In the genomic region with DNA sequence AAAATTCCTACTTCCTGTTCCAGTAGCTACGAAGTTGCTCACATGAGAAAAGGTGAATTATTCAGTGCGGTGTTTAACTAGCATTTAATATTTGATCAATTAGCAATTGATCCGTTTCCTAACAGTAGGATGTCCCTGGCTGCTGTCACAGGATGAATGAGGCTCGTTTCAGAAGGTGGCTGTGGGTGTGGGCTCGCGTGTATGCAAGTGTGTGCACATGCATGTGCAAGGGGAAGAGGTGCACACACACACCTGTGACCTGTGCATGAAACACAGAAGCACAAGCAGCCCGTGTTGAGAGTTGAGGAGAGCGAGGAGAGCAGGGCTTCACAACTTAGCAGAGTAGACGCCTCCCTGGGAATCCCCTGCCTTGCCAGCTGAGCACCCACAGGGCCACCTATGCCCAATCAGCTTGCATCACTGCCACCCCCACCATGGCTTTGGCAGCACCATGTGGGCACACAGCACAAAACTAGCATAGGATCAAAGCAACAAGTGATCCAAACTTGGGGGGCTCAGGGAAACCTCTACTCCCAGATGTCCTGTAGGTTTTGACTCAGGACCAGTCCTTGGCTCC, we compare ENCODE assay signal across 19 cellular contexts.
DNase-seq lines count a peak whose midpoint lies in the region; ATAC-seq, FAIRE-seq and TF ChIP-seq lines count a peak whose summit lies in the region.
"Had no signal": no experiment of that assay in that cellular context is flagged by ENCODE, and none has a peak within 500 bp of the region (broad histone marks: within the 10 kb centered on the region; RNA-seq: fewer than 3 reads in every experiment).

No MANE protein-coding gene starts in this region.

- no peak overlapping the region for H4K8ac ChIP-seq in mesendoderm (ENCODE audit: low read depth, low read length)

- POLR2A ChIA-PET in naive thymus-derived CD8-positive, alpha-beta T cell (lab: Charles Lee) = interaction anchor here (0.5 kb wide), 1 partner anchor 71 kb away, joined by 5 read pairs; no protein-coding TSS in a partner anchor

- H2BK5ac ChIP-seq in mesendoderm (ENCODE audit: low read length) = no peak overlapping the region

- intact Hi-C loops in adrenal gland (cut with DNase I) = loop anchor here (10.0 kb wide), 2 partner anchors 436 to 746 kb away; no protein-coding TSS in a partner anchor

- peak; percentile 71 for DNase-seq in activated effector memory CD4-positive, alpha-beta T cell treated with anti-CD3 and anti-CD28 coated beads, Interleukin-2, amount 50 U/mL, for 16 hours
- DNase-seq in activated effector memory CD4-positive, alpha-beta T cell treated with Interleukin-2 at 50 U/mL for 16 hours = no peak
- DNase-seq in activated T-cell treated with anti-CD3 and anti-CD28 coated beads for 4 hours (peak; percentile 4), urothelium cell line (ENCODE audit: low spot score) (no peak), mesendoderm (no peak), COR-L47 (lab: John Stamatoyannopoulos, UW) (no peak), adrenal gland (no peak)
- DNase-seq in naive thymus-derived CD8-positive, alpha-beta T cell = peak in 1 of 10 donors; percentile 8
- DNase-seq: ACHN; CD4-positive, CD25-positive, alpha-beta regulatory T cell; immature natural killer cell; NCI-H1436 treated with DMSO at 0.1 percent for 48 hours; NCI-H82; pancreas; sigmoid colon; T-helper 9 cell had no signal

- H2AK5ac ChIP-seq in mesendoderm (ENCODE audit: low read length) = no peak overlapping the region

- no peak overlapping the region for H3K18ac ChIP-seq in mesendoderm (ENCODE audit: low read length)

- H3K4ac ChIP-seq in mesendoderm (ENCODE audit: low read depth, low read length) = no peak overlapping the region

- H3K4me3 ChIP-seq in mesendoderm (ENCODE audit: low read length) = no peak overlapping the region
- no peak overlapping the region for H3K4me3 ChIP-seq in adrenal gland
- H3K4me3 ChIP-seq: cardiac muscle cell, pancreas, sigmoid colon, SK-N-MC had no signal

- H3K36me3 ChIP-seq in mesendoderm (ENCODE audit: control insufficient read depth, insufficient read depth, low read length) (no peaks in the 10 kb centered on the region), adrenal gland (replicated peaks in 1 of 2) (no peaks in the 10 kb centered on the region)
- H3K36me3 ChIP-seq: cardiac muscle cell, pancreas, sigmoid colon had no signal

- TF ChIP-seq CTCF in adrenal gland (IDR thresholded peaks at IDR 0.05) = no peak

- ATAC-seq in naive thymus-derived CD8-positive, alpha-beta T cell = peak; percentile 50 to 65
- ATAC-seq: Panc1 had no signal

- H3K4me1 Mint-ChIP-seq in naive thymus-derived CD8-positive, alpha-beta T cell = peaks cover 3 to 9% (median 6%) of the 10 kb centered on the region in 4 donors
- H3K4me1 Mint-ChIP-seq: immature natural killer cell had no signal

- no peaks in the 10 kb centered on the region for H3K9me3 ChIP-seq in adrenal gland (replicated peaks in 1 of 3)
- H3K9me3 ChIP-seq: pancreas, sigmoid colon had no signal

- WGBS in mesendoderm (ENCODE audit: extremely low coverage, insufficient coverage, low lambda C conversion rate) = no CpG with 5 or more reads among the region's 9 CpGs
- WGBS in adrenal gland, 4 donors = 63 to 72% (median 69%) methylated on average over 6 to 9 of the region's 9 CpGs

- H3K56ac ChIP-seq in mesendoderm (ENCODE audit: low read length) = no peak overlapping the region

- H3K27ac ChIP-seq in mesendoderm (ENCODE audit: low read depth, low read length) (no peak overlapping the region), adrenal gland (no peak overlapping the region)
- H3K27ac ChIP-seq: cardiac muscle cell, pancreas, sigmoid colon, SK-N-MC had no signal

- H3K4me2 ChIP-seq in mesendoderm (ENCODE audit: low read length) = no peak overlapping the region

- H3K27ac Mint-ChIP-seq in naive thymus-derived CD8-positive, alpha-beta T cell = peak overlapping the region in 2 of 10 donors; percentile 1 to 60
- H3K27ac Mint-ChIP-seq: CD4-positive, CD25-positive, alpha-beta regulatory T cell had no signal

- H3K9me3 Mint-ChIP-seq in naive thymus-derived CD8-positive, alpha-beta T cell = peaks cover 0 to 7% (median 0%) of the 10 kb centered on the region in 9 donors
- H3K9me3 Mint-ChIP-seq: immature natural killer cell had no signal

- no peak overlapping the region for H3K9ac ChIP-seq in mesendoderm (ENCODE audit: low read length)

- H3K79me2 ChIP-seq in mesendoderm (ENCODE audit: control insufficient read depth, insufficient read depth, low read length) = no peaks in the 10 kb centered on the region

- no peaks in the 10 kb centered on the region for H3K79me1 ChIP-seq in mesendoderm (ENCODE audit: low read length)

- no peak overlapping the region for H2BK120ac ChIP-seq in mesendoderm (ENCODE audit: low read depth, low read length)

- H3K4me3 Mint-ChIP-seq in naive thymus-derived CD8-positive, alpha-beta T cell = no peak overlapping the region
- H3K4me3 Mint-ChIP-seq: CD4-positive, CD25-positive, alpha-beta regulatory T cell; immature natural killer cell had no signal

- H3K36me3 Mint-ChIP-seq in naive thymus-derived CD8-positive, alpha-beta T cell = peaks cover 0 to 8% (median 0%) of the 10 kb centered on the region in 3 donors
- H3K36me3 Mint-ChIP-seq: CD4-positive, CD25-positive, alpha-beta regulatory T cell; immature natural killer cell had no signal

- peak; percentile 17 for FAIRE-seq in urothelium cell line (lab: Jason Lieb, UNC)
- FAIRE-seq: pancreas had no signal

- no peak overlapping the region for H4K5ac ChIP-seq in mesendoderm (ENCODE audit: low read length)

- H2BK15ac ChIP-seq in mesendoderm (replicated peaks; ENCODE audit: low read depth) = no peak overlapping the region

- TF ChIP-seq POLR2A in adrenal gland (IDR thresholded peaks at IDR 0.05) = no peak

- no peaks in the 10 kb centered on the region for H3K27me3 ChIP-seq in mesendoderm (ENCODE audit: insufficient read depth, low read length, poor library complexity)
- peaks cover 6% of the 10 kb centered on the region for H3K27me3 ChIP-seq in adrenal gland
- H3K27me3 ChIP-seq: cardiac muscle cell, pancreas, sigmoid colon had no signal

- peaks cover 0 to 3% (median 0%) of the 10 kb centered on the region in 5 donors for H3K27me3 Mint-ChIP-seq in naive thymus-derived CD8-positive, alpha-beta T cell

- no peak overlapping the region for H3K23ac ChIP-seq in mesendoderm (ENCODE audit: low read length)

- H3K4me1 ChIP-seq in mesendoderm (ENCODE audit: control insufficient read depth, low read depth, low read length) (no peaks in the 10 kb centered on the region), adrenal gland (replicated peaks in 1 of 2) (no peaks in the 10 kb centered on the region)
- H3K4me1 ChIP-seq: pancreas, sigmoid colon had no signal

Comparison
In these comparisons a context has a peak if more than half of its experiments do, and no peak if none do; other contexts are left out.
1. DNase-seq: peak in activated effector memory CD4-positive, alpha-beta T cell treated with anti-CD3 and anti-CD28 coated beads, Interleukin-2, amount 50 U/mL, for 16 hours (single experiment) and activated T-cell treated with anti-CD3 and anti-CD28 coated beads for 4 hours (single experiment); none in activated effector memory CD4-positive, alpha-beta T cell treated with Interleukin-2 at 50 U/mL for 16 hours (single experiment), urothelium cell line (single experiment), mesendoderm (single experiment), COR-L47 (single experiment) and adrenal gland (0 of 7).